ENCODE assay signal across 8 cellular contexts in genomic region chr6:42960243-42961019, GRCh38. TPM values are rescaled to one million over a fixed set of nuclear protein-coding genes. Genes with fewer than 3 reads are reported as not detected.
DNase-seq lines count a peak whose midpoint lies in the region; ATAC-seq and TF ChIP-seq lines count a peak whose summit lies in the region.

Gene GNMT (plus strand): TSS chr6:42960754. CDS start chr6:42960768, 14 bp downstream.

- peak within 1 kb of the TSS; percentile 67 for H3K4me2 ChIP-seq in trophoblast cell (ENCODE audit: low read length)

- H3K4me1 Mint-ChIP-seq in activated naive CD4-positive, alpha-beta T cell treated with anti-CD3 and anti-CD28 coated beads, Interleukin-2, amount 50 U/mL, for 24 hours, result peaks cover 17% of the 10 kb centered on the region

- peaks cover 4 to 18% (median 13%) of the 10 kb centered on the region in 12 donors for H3K4me1 ChIP-seq in heart left ventricle
- H3K4me1 ChIP-seq in trophoblast cell (ENCODE audit: control insufficient read depth in 1 of 2, insufficient read depth in 2 of 2, low read length in 2 of 2), result peaks cover 4 to 5% of the 10 kb centered on the region in 2 experiments

- H4K8ac ChIP-seq in trophoblast cell (ENCODE audit: low read depth, low read length), result no peak within 1 kb of the TSS

- no peak within 1 kb of the TSS for H3K9ac ChIP-seq in trophoblast cell (ENCODE audit: low read length)

- no peak within 1 kb of the TSS for H4K12ac ChIP-seq in trophoblast cell (ENCODE audit: low read depth, low read length)

- TF ChIP-seq POLR2A in heart left ventricle (IDR thresholded peaks at IDR 0.05), result peak in 1 of 2 donors; percentile 18
- no peak for TF ChIP-seq POLR2A in GM18505 (IDR thresholded peaks at IDR 0.05; ENCODE audit: borderline replicate concordance, extremely low read depth, insufficient read depth, insufficient read length)

- TF ChIP-seq CTCF in GM12864 (IDR thresholded peaks at IDR 0.05; ENCODE audit: low read depth, low read length, missing control alignments) (no peak), heart left ventricle (IDR thresholded peaks at IDR 0.05) (no peak)

- no peak within 1 kb of the TSS for H3K4ac ChIP-seq in trophoblast cell (ENCODE audit: low read depth, low read length)

- peaks cover 5% of the 10 kb centered on the region for H3K36me3 Mint-ChIP-seq in activated naive CD4-positive, alpha-beta T cell treated with anti-CD3 and anti-CD28 coated beads, Interleukin-2, amount 50 U/mL, for 24 hours

- no peak within 1 kb of the TSS for H3K14ac ChIP-seq in trophoblast cell (ENCODE audit: low read length)

- H2BK120ac ChIP-seq in trophoblast cell (ENCODE audit: insufficient read depth, low read length, poor library complexity), result no peak within 1 kb of the TSS

- peaks cover 0 to 6% (median 0%) of the 10 kb centered on the region in 9 donors for H3K27me3 ChIP-seq in heart left ventricle
- no peaks in the 10 kb centered on the region for H3K27me3 ChIP-seq in trophoblast cell (ENCODE audit: insufficient read depth, low read length)

- H3K79me2 ChIP-seq in trophoblast cell (ENCODE audit: control insufficient read depth, insufficient read depth, low read length, poor library complexity), result no peaks in the 10 kb centered on the region

- WGBS in heart left ventricle, 4 donors, result 2 to 5% (median 3%) methylated on average over 21 to 62 of the region's 62 CpGs
- no CpG with 5 or more reads among the region's 62 CpGs for WGBS in trophoblast cell (ENCODE audit: extremely low coverage, insufficient coverage, insufficient read length)

- H3K27ac Mint-ChIP-seq in activated naive CD4-positive, alpha-beta T cell treated with anti-CD3 and anti-CD28 coated beads, Interleukin-2, amount 50 U/mL, for 24 hours, result no peak within 1 kb of the TSS

- H3K27ac ChIP-seq in heart left ventricle, result peak within 1 kb of the TSS in 4 of 12 donors; percentile 19 to 75 (median 35)
- H3K27ac ChIP-seq in trophoblast cell (ENCODE audit: low read depth, low read length), result no peak within 1 kb of the TSS

- no peaks in the 10 kb centered on the region for H3K79me1 ChIP-seq in trophoblast cell (ENCODE audit: low read length)

- ATAC-seq in heart left ventricle (peak; percentile 50 to 90 (median 80)), GM18505 (IDR thresholded peaks at IDR 0.05; ENCODE audit: unreplicated experiment) (no peak)

- DNase-seq in GM12864 (ENCODE audit: low read depth) (no peak), NCI-H69 (lab: John Stamatoyannopoulos, UW) (peak; percentile 89), heart left ventricle (peak; percentile 35 to 79 (median 71)), trophoblast cell (peak; percentile 73 to 79), GM19240 (ENCODE audit: insufficient read length, low spot score) (no peak), epidermal melanocyte (ENCODE audit: insufficient read length, low spot score) (no peak)

- no peak within 1 kb of the TSS for H3K23ac ChIP-seq in trophoblast cell (ENCODE audit: low read length)

- intact Hi-C loops in heart left ventricle (cut with DNase I), result no loop called here

- no peak within 1 kb of the TSS for H4K91ac ChIP-seq in trophoblast cell (ENCODE audit: low read depth, low read length)

- no peaks in the 10 kb centered on the region for H3K27me3 Mint-ChIP-seq in activated naive CD4-positive, alpha-beta T cell treated with anti-CD3 and anti-CD28 coated beads, Interleukin-2, amount 50 U/mL, for 24 hours

- peak within 1 kb of the TSS; percentile 77 for H3K4me3 Mint-ChIP-seq in activated naive CD4-positive, alpha-beta T cell treated with anti-CD3 and anti-CD28 coated beads, Interleukin-2, amount 50 U/mL, for 24 hours

- no peaks in the 10 kb centered on the region for H3K9me3 Mint-ChIP-seq in activated naive CD4-positive, alpha-beta T cell treated with anti-CD3 and anti-CD28 coated beads, Interleukin-2, amount 50 U/mL, for 24 hours

- peak within 1 kb of the TSS; percentile 47 for H2AFZ ChIP-seq in trophoblast cell (ENCODE audit: insufficient read depth, low read length, poor library complexity)

- no peak within 1 kb of the TSS for H3K18ac ChIP-seq in trophoblast cell (ENCODE audit: low read length)

- H3K36me3 ChIP-seq in heart left ventricle (peaks cover 0 to 30% (median 21%) of the 10 kb centered on the region in 9 donors), trophoblast cell (ENCODE audit: control insufficient read depth in 1 of 2, insufficient read depth in 2 of 2, low read length in 2 of 2) (peaks cover 22 to 25% of the 10 kb centered on the region in 2 experiments)

- H3K4me3 ChIP-seq in GM12864 (ENCODE audit: low read depth, low read length) (peak within 1 kb of the TSS; percentile 36), heart left ventricle (peak within 1 kb of the TSS; percentile 23 to 63 (median 51)), trophoblast cell (ENCODE audit: low read depth, low read length) (peak within 1 kb of the TSS; percentile 49)

- no peak within 1 kb of the TSS for H2BK5ac ChIP-seq in trophoblast cell (ENCODE audit: low read depth, low read length, poor library complexity)

- H2AK5ac ChIP-seq in trophoblast cell (ENCODE audit: low read length), result no peak within 1 kb of the TSS

- H3K9me3 ChIP-seq in heart left ventricle, result no peaks in the 10 kb centered on the region
- peaks cover 2% of the 10 kb centered on the region for H3K9me3 ChIP-seq in trophoblast cell (ENCODE audit: insufficient read depth, low read depth, low read length)

- H2BK12ac ChIP-seq in trophoblast cell (ENCODE audit: low read length), result no peak within 1 kb of the TSS

RNA-seq across cellular contexts. Expression of gene GNMT, which starts in this region (rescaled TPM):
- total RNA-seq in heart left ventricle, result 10 to 100 TPM in 2 of 9 donors, 1 to 10 TPM in 3, under 1 TPM in 4; 0.36 to 32.0 (median 1.1) TPM
- 1 to 10 TPM; 1.9 to 7.1 TPM for polyA plus RNA-seq in heart left ventricle
- polyA plus RNA-seq in trophoblast cell (2013), result 0.28 and 0.47 TPM in 2 replicates

Comparison
In these comparisons a context has a peak if more than half of its experiments do, and no peak if none do; other contexts are left out.
1. DNase-seq: peak in NCI-H69 (single experiment), heart left ventricle (5 of 5) and trophoblast cell (2 of 2); none in GM12864 (single experiment), GM19240 (single experiment) and epidermal melanocyte (single experiment).
2. Peak in every context shown above with its lines, with median percentiles within 50 percentile points of each other: H3K4me3 ChIP-seq.